ENCODE assay signal across 21 cellular contexts in the genomic region with DNA sequence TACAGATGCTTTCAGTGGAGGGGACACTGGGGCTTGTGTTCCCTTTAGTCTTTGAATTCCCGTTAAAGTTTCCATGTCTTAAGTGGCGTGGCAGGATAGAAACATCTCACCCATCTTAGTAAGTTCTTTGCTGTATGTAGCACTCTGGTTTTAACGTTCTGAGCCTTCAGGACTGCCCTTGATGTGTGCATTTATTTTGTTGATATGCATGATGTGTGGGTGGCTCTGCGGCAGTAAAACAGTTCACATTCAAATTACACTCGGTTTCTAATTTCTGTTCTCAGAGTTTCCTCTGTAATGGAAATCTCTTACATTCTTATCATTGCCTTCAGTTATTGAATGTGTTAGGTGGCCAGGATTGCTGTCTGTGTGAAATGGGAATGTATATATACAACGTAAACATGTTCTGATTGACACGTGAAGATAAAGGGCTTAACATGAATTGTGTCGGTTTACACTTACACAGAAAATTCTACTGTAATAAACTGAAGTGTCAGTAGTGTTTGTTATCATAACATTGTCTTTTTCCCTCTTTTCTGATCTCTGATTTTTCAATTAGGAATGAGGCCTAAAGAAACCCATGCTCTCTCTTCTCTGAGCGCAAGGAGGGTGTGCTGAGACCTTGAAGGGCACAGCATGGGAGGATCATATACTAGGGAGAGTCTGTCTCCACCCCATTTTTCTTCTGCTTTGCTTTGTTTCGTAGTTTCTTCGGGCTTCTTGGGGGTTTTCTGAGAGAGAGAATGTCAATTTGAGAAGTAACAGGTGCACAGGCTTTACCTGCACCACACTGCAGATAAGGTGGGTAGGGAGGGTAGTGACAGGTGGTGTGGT. TPM values are rescaled to one million over a fixed set of nuclear protein-coding genes. Genes with fewer than 3 reads are reported as not detected.
A peak's percentile ranks its signal among the peaks of the same experiment; 100 is the strongest.
DNase-seq lines count a peak whose midpoint lies in the region; ATAC-seq and TF ChIP-seq lines count a peak whose summit lies in the region.
"Had no signal": no experiment of that assay in that cellular context is flagged by ENCODE, and none has a peak within 500 bp of the region (broad histone marks: within the 10 kb centered on the region; RNA-seq: fewer than 3 reads in every experiment).

No MANE protein-coding gene starts in this region.

- H4K20me1 ChIP-seq in neural progenitor cell (ENCODE audit: low read depth) = peaks cover 96% of the 10 kb centered on the region

- H3K27me3 Mint-ChIP-seq in activated T-cell treated with anti-CD3 and anti-CD28 coated beads, Interleukin-2, amount 50 U/mL, for 4 hours (ENCODE audit: low read depth) = no peaks in the 10 kb centered on the region
- no peaks in the 10 kb centered on the region for H3K27me3 Mint-ChIP-seq in activated naive CD8-positive, alpha-beta T cell treated with anti-CD3 and anti-CD28 coated beads, Interleukin-2, amount 50 U/mL, for 24 hours
- peaks cover 5% of the 10 kb centered on the region for H3K27me3 Mint-ChIP-seq in neural progenitor cell (ENCODE audit: insufficient read depth, low read depth)

- peaks cover 100% of the 10 kb centered on the region for H3K79me2 ChIP-seq in neural progenitor cell (ENCODE audit: low read depth)

- ATAC-seq in activated T-cell treated with anti-CD3 and anti-CD28 coated beads, Interleukin-2, amount 50 U/mL, for 4 hours = peak; percentile 61 to 67
- peak; percentile 68 for ATAC-seq in activated naive CD8-positive, alpha-beta T cell treated with anti-CD3 and anti-CD28 coated beads, Interleukin-2, amount 50 U/mL, for 24 hours
- no peak for ATAC-seq in GM18502 (IDR thresholded peaks at IDR 0.05; ENCODE audit: poor library complexity, unreplicated experiment)
- ATAC-seq: esophagus mucosa, gastroesophageal sphincter, right cardiac atrium, SK-N-SH treated with all-trans-retinoic acid at 6 μM for 48 hours had no signal

- H3K27ac Mint-ChIP-seq in activated naive CD8-positive, alpha-beta T cell treated with anti-CD3 and anti-CD28 coated beads, Interleukin-2, amount 50 U/mL, for 24 hours = no peak overlapping the region
- H3K27ac Mint-ChIP-seq in neural progenitor cell = peak overlapping the region; percentile 65

- no peak overlapping the region for H3K4me2 ChIP-seq in neural progenitor cell

- DNase-seq in activated T-cell treated with anti-CD3 and anti-CD28 coated beads, Interleukin-2, amount 50 U/mL, for 4 hours = no peak
- no peak for DNase-seq in activated T-cell treated with anti-CD3 and anti-CD28 coated beads for 4 hours
- no peak for DNase-seq in activated naive CD8-positive, alpha-beta T cell treated with anti-CD3 and anti-CD28 coated beads, Interleukin-2, amount 50 U/mL, for 24 hours
- no peak for DNase-seq in neural progenitor cell (ENCODE audit: low spot score)
- DNase-seq in GOT3 (lab: John Stamatoyannopoulos, UW) = no peak
- no peak for DNase-seq in colonic mucosa
- DNase-seq: activated CD4-positive, alpha-beta T cell treated with anti-CD3 and anti-CD28 coated beads, Interleukin-2, amount 50 U/mL, for 1 hour; CD8-positive, alpha-beta memory T cell; central memory CD4-positive, alpha-beta T cell; DMS79 treated with DMSO at 0.1 percent for 48 hours; left ventricle myocardium superior; NCI-H1092; NCI-H2029 treated with DMSO at 0.1 percent for 48 hours; NCI-H446 treated with DMSO at 0.1 percent for 48 hours; right cardiac atrium had no signal

- H3K36me3 ChIP-seq in HUES48 (ENCODE audit: control insufficient read depth, insufficient read depth, low read length) (no peaks in the 10 kb centered on the region), neural progenitor cell (no peaks in the 10 kb centered on the region), colonic mucosa (no peaks in the 10 kb centered on the region)
- H3K36me3 ChIP-seq: gastroesophageal sphincter, thoracic aorta had no signal

- TF ChIP-seq CTCF in neural progenitor cell (IDR thresholded peaks at IDR 0.05) = no peak
- no peak for TF ChIP-seq CTCF in colonic mucosa (IDR thresholded peaks at IDR 0.05)

- H3K9me3 ChIP-seq in HUES48 (ENCODE audit: control insufficient read depth, insufficient read depth, low read length) (no peaks in the 10 kb centered on the region), neural progenitor cell (ENCODE audit: low read depth) (no peaks in the 10 kb centered on the region), colonic mucosa (no peaks in the 10 kb centered on the region)
- H3K9me3 ChIP-seq: gastroesophageal sphincter, thoracic aorta had no signal

- no peaks in the 10 kb centered on the region for H3F3A ChIP-seq in neural progenitor cell (ENCODE audit: low read depth)

- H3K27me3 ChIP-seq in HUES48 (ENCODE audit: control insufficient read depth, insufficient read depth, low read length) (no peaks in the 10 kb centered on the region), neural progenitor cell (no peaks in the 10 kb centered on the region), colonic mucosa (no peaks in the 10 kb centered on the region)
- H3K27me3 ChIP-seq: gastroesophageal sphincter had no signal

- H3K4me3 ChIP-seq in HUES48 (ENCODE audit: low read depth, low read length) = peak overlapping the region; percentile 5; the same call in 1 of the 2 replicates
- no peak overlapping the region for H3K4me3 ChIP-seq in neural progenitor cell
- no peak overlapping the region for H3K4me3 ChIP-seq in colonic mucosa
- H3K4me3 ChIP-seq: gastroesophageal sphincter, thoracic aorta had no signal

- H3K9ac ChIP-seq in HUES48 (ENCODE audit: low read depth, low read length) = no peak overlapping the region
- H3K9ac ChIP-seq in neural progenitor cell = no peak overlapping the region
- H3K9ac ChIP-seq in colonic mucosa (ENCODE audit: low read depth in 2 of 2, low read length in 2 of 2) = no peak overlapping the region

- H3K36me3 Mint-ChIP-seq in activated T-cell treated with anti-CD3 and anti-CD28 coated beads, Interleukin-2, amount 50 U/mL, for 4 hours (ENCODE audit: insufficient read depth) = no peaks in the 10 kb centered on the region
- peaks cover 3% of the 10 kb centered on the region for H3K36me3 Mint-ChIP-seq in activated naive CD8-positive, alpha-beta T cell treated with anti-CD3 and anti-CD28 coated beads, Interleukin-2, amount 50 U/mL, for 24 hours (ENCODE audit: low read depth)
- H3K36me3 Mint-ChIP-seq in neural progenitor cell = peaks cover 21% of the 10 kb centered on the region
- H3K36me3 Mint-ChIP-seq: CD8-positive, alpha-beta memory T cell had no signal

- H3K27ac ChIP-seq in HUES48 (ENCODE audit: low read depth, low read length) (peak overlapping the region; percentile 9), neural progenitor cell (no peak overlapping the region), colonic mucosa (no peak overlapping the region)
- H3K27ac ChIP-seq: gastroesophageal sphincter, thoracic aorta had no signal

- H3K4me3 Mint-ChIP-seq in activated T-cell treated with anti-CD3 and anti-CD28 coated beads, Interleukin-2, amount 50 U/mL, for 4 hours = no peak overlapping the region
- H3K4me3 Mint-ChIP-seq in activated naive CD8-positive, alpha-beta T cell treated with anti-CD3 and anti-CD28 coated beads, Interleukin-2, amount 50 U/mL, for 24 hours = no peak overlapping the region
- H3K4me3 Mint-ChIP-seq in neural progenitor cell = no peak overlapping the region
- H3K4me3 Mint-ChIP-seq: CD8-positive, alpha-beta memory T cell had no signal

- peaks cover 62% of the 10 kb centered on the region for H3K4me1 ChIP-seq in HUES48 (ENCODE audit: control insufficient read depth, insufficient read depth, low read length)
- peaks cover 32% of the 10 kb centered on the region for H3K4me1 ChIP-seq in neural progenitor cell
- H3K4me1 ChIP-seq in colonic mucosa = peaks cover 13% of the 10 kb centered on the region

- no peaks in the 10 kb centered on the region for H3K9me3 Mint-ChIP-seq in activated T-cell treated with anti-CD3 and anti-CD28 coated beads, Interleukin-2, amount 50 U/mL, for 4 hours
- no peaks in the 10 kb centered on the region for H3K9me3 Mint-ChIP-seq in activated naive CD8-positive, alpha-beta T cell treated with anti-CD3 and anti-CD28 coated beads, Interleukin-2, amount 50 U/mL, for 24 hours
- peaks cover 6% of the 10 kb centered on the region for H3K9me3 Mint-ChIP-seq in neural progenitor cell

- H3K4me1 Mint-ChIP-seq in activated T-cell treated with anti-CD3 and anti-CD28 coated beads, Interleukin-2, amount 50 U/mL, for 4 hours (ENCODE audit: low read depth) = peaks cover 52% of the 10 kb centered on the region
- peaks cover 46% of the 10 kb centered on the region for H3K4me1 Mint-ChIP-seq in activated naive CD8-positive, alpha-beta T cell treated with anti-CD3 and anti-CD28 coated beads, Interleukin-2, amount 50 U/mL, for 24 hours
- H3K4me1 Mint-ChIP-seq in neural progenitor cell = peaks cover 50% of the 10 kb centered on the region

- intact Hi-C loops in colonic mucosa (cut with DNase I) = no loop called here

- no peak overlapping the region for H2AFZ ChIP-seq in neural progenitor cell (replicated peaks)

RNA-seq across cellular contexts. Expression of gene IGF1R, which starts 51.5 kb away (rescaled TPM):
- total RNA-seq in activated T-cell treated with anti-CD3 and anti-CD28 coated beads, Interleukin-2, amount 50 U/mL, for 4 hours = 10 to 100 TPM; 16.7 to 28.6 (median 25.1) TPM
- total RNA-seq in neural progenitor cell (ENCODE audit: low replicate concordance) (23.5 and 40.4 TPM in 2 replicates), colonic mucosa (10 to 100 TPM; 35.0 to 37.0 TPM)
